8 cellular contexts compared by ENCODE assay signal in genomic region chr6:133923938-133924593, GRCh38. TPM values are rescaled to one million over a fixed set of nuclear protein-coding genes. Genes with fewer than 3 reads are reported as not detected.
DNase-seq lines count a peak whose midpoint lies in the region; ATAC-seq, FAIRE-seq and TF ChIP-seq lines count a peak whose summit lies in the region.

No MANE protein-coding gene starts in this region.

- no peak overlapping the region for H4K5ac ChIP-seq in H1 (ENCODE audit: insufficient read length, low read depth, low read length)
- no peak overlapping the region for H4K5ac ChIP-seq in mesendoderm (ENCODE audit: low read length)

- no peaks in the 10 kb centered on the region for H3K23me2 ChIP-seq in H1 (ENCODE audit: low read depth, low read length)

- no peak overlapping the region for H3K9ac ChIP-seq in H1 (replicated peaks in 1 of 4; ENCODE audit: extremely low read depth in 1 of 4, low read depth in 3 of 4, low read length in 3 of 4)
- no peak overlapping the region for H3K9ac ChIP-seq in mesendoderm (ENCODE audit: low read length)

- H3K4me2 ChIP-seq in H1 (ENCODE audit: insufficient read depth in 1 of 2, low read depth in 2 of 2, low read length in 2 of 2) = peak overlapping the region in 1 of 2 experiments; percentile 48; a peak in 2 of 4 replicates
- H3K4me2 ChIP-seq in mesendoderm (ENCODE audit: low read length) = no peak overlapping the region

- H2BK20ac ChIP-seq in H1 (ENCODE audit: low read length) = no peak overlapping the region

- no peaks in the 10 kb centered on the region for H3K36me3 ChIP-seq in CD8-positive, alpha-beta T cell (ENCODE audit: insufficient read depth, low read length)
- H3K36me3 ChIP-seq in H1 (ENCODE audit: control insufficient read depth in 2 of 4, insufficient read depth in 4 of 4, low read length in 3 of 4) (no peaks in the 10 kb centered on the region), mesendoderm (ENCODE audit: control insufficient read depth, insufficient read depth, low read length) (no peaks in the 10 kb centered on the region)

- CTCF ChIA-PET in CD8-positive, alpha-beta T cell (lab: Charles Lee) = interaction anchor here (0.6 to 11.1 kb wide), 60 partner anchors 8 to 1407 kb away, joined by 3 to 238 read pairs (median 6); partner anchors contain the start of genes SLC2A12 and TBPL1
- CTCF ChIA-PET in H1 (lab: Charles Lee; ENCODE audit: partially characterized antibody) = interaction anchor here (0.8 to 8.9 kb wide), 63 partner anchors 9 to 753 kb away, joined by 3 to 374 read pairs (median 6); partner anchors contain the start of gene TBPL1

- TF ChIP-seq CTCF in CD8-positive, alpha-beta T cell (IDR thresholded peaks at IDR 0.05) = peak; percentile 91
- peak in 2 of 3 experiments; percentile 77 to 83; a peak in 3 of 4 replicates for TF ChIP-seq CTCF in H1 (IDR thresholded peaks at IDR 0.05; ENCODE audit: control extremely low read depth in 1 of 3, insufficient read depth in 1 of 3, low read depth in 1 of 3, low read length in 3 of 3)

- no peaks in the 10 kb centered on the region for H3K79me2 ChIP-seq in H1 (ENCODE audit: control insufficient read depth in 1 of 2, insufficient read depth in 2 of 2, low read length in 2 of 2)
- no peaks in the 10 kb centered on the region for H3K79me2 ChIP-seq in mesendoderm (ENCODE audit: control insufficient read depth, insufficient read depth, low read length)

- H3K4me1 ChIP-seq in CD8-positive, alpha-beta T cell (ENCODE audit: insufficient read depth, low read length) = no peaks in the 10 kb centered on the region
- H3K4me1 ChIP-seq in H1 (replicated peaks in 1 of 4; ENCODE audit: control insufficient read depth in 3 of 4, insufficient read depth in 4 of 4, low read length in 3 of 4) = peaks cover 0 to 3% (median 0%) of the 10 kb centered on the region in 4 experiments; a peak in 1 of 7 replicates
- no peaks in the 10 kb centered on the region for H3K4me1 ChIP-seq in mesendoderm (ENCODE audit: control insufficient read depth, low read depth, low read length)

- H2BK12ac ChIP-seq in H1 (ENCODE audit: low read depth, low read length) = no peak overlapping the region

- H2BK120ac ChIP-seq in H1 (replicated peaks; ENCODE audit: low read depth, low read length) (no peak overlapping the region), mesendoderm (ENCODE audit: low read depth, low read length) (no peak overlapping the region)

- H2BK5ac ChIP-seq in H1 (ENCODE audit: low read depth, low read length) (no peak overlapping the region), mesendoderm (ENCODE audit: low read length) (no peak overlapping the region)

- DNase-seq in CD8-positive, alpha-beta T cell = peak; percentile 8 to 64 (median 44)
- DNase-seq in NCI-H69 (lab: John Stamatoyannopoulos, UW) (peak; percentile 89), H1 (ENCODE audit: low read depth in 1 of 2, low spot score in 2 of 2) (peak in 1 of 2 experiments; percentile 60), mesendoderm (peak; percentile 90)
- peak; percentile 46 for DNase-seq in activated CD4-positive, alpha-beta T cell treated with anti-CD3 and anti-CD28 coated beads, Interleukin-2, amount 50 U/mL, for 1 hour
- DNase-seq in stimulated activated effector memory CD8-positive, alpha-beta T cell treated with anti-CD3 and anti-CD28 coated beads, Interleukin-12 subunit alpha, Interleukin-12 subunit beta, amount 100 ng/mL, for 72 hours (ENCODE audit: low spot score in 2 of 2) = peak; percentile 22 to 57

- H3K4me3 Mint-ChIP-seq in CD8-positive, alpha-beta T cell = no peak overlapping the region
- H3K4me3 Mint-ChIP-seq in stimulated activated effector memory CD8-positive, alpha-beta T cell treated with anti-CD3 and anti-CD28 coated beads, Interleukin-12 subunit alpha, Interleukin-12 subunit beta, amount 100 ng/mL, for 72 hours = no peak overlapping the region

- H4K8ac ChIP-seq in H1 (ENCODE audit: extremely low read depth, insufficient read depth, low read length) = no peak overlapping the region
- H4K8ac ChIP-seq in mesendoderm (ENCODE audit: low read depth, low read length) = no peak overlapping the region

- H2AFZ ChIP-seq in H1 (ENCODE audit: low read length) = peak overlapping the region; percentile 71; the same call in 1 of the 2 replicates

- H3K27me3 ChIP-seq in CD8-positive, alpha-beta T cell (ENCODE audit: insufficient read depth, low read length) = no peaks in the 10 kb centered on the region
- H3K27me3 ChIP-seq in H1 (replicated peaks in 1 of 4; ENCODE audit: control insufficient read depth in 3 of 4, extremely low read depth in 1 of 4, insufficient read depth in 3 of 4, low read length in 3 of 4) = no peaks in the 10 kb centered on the region
- no peaks in the 10 kb centered on the region for H3K27me3 ChIP-seq in mesendoderm (ENCODE audit: insufficient read depth, low read length, poor library complexity)

- H3K4me1 Mint-ChIP-seq in CD8-positive, alpha-beta T cell (ENCODE audit: low read depth) = no peaks in the 10 kb centered on the region
- no peaks in the 10 kb centered on the region for H3K4me1 Mint-ChIP-seq in stimulated activated effector memory CD8-positive, alpha-beta T cell treated with anti-CD3 and anti-CD28 coated beads, Interleukin-12 subunit alpha, Interleukin-12 subunit beta, amount 100 ng/mL, for 72 hours

- H3K56ac ChIP-seq in H1 (replicated peaks; ENCODE audit: insufficient read length, low read depth, low read length) = no peak overlapping the region
- H3K56ac ChIP-seq in mesendoderm (ENCODE audit: low read length) = no peak overlapping the region

- 10% methylated on average over 6 of the region's 6 CpGs; no CpG with 5 or more reads in 1 of the 2 experiments for WGBS in H1 (ENCODE audit: extremely low coverage in 1 of 2, insufficient coverage in 1 of 2, insufficient read length in 1 of 2, insufficient replicate concordance in 2 of 2, low coverage in 1 of 2, low lambda C conversion rate in 2 of 2, missing lambda C conversion rate in 1 of 2), 2 experiments
- no CpG with 5 or more reads among the region's 6 CpGs for WGBS in mesendoderm (ENCODE audit: extremely low coverage, insufficient coverage, low lambda C conversion rate)

- peak; percentile 95 for FAIRE-seq in H1 (lab: Jason Lieb, UNC)

- POLR2A ChIA-PET in CD8-positive, alpha-beta T cell (lab: Charles Lee) = interaction anchor here (0.8 to 2.4 kb wide), 2 partner anchors 29 to 173 kb away, joined by 3 to 12 read pairs; partner anchors contain the start of gene TBPL1
- POLR2A ChIA-PET in H1 (lab: Charles Lee; ENCODE audit: partially characterized antibody) = interaction anchor here (0.6 to 2.1 kb wide), 3 partner anchors 10 to 891 kb away, joined by 3 to 11 read pairs (median 3); no protein-coding TSS in a partner anchor

- peak; percentile 96 for TF ChIP-seq RAD21 in H1 (IDR thresholded peaks at IDR 0.05 in 1 of 2, conservative IDR thresholded peaks at IDR 0.05 in 1 of 2; ENCODE audit: low read depth in 2 of 2, low read length in 2 of 2)

- no peak overlapping the region for H3K27ac Mint-ChIP-seq in CD8-positive, alpha-beta T cell
- H3K27ac Mint-ChIP-seq in stimulated activated effector memory CD8-positive, alpha-beta T cell treated with anti-CD3 and anti-CD28 coated beads, Interleukin-12 subunit alpha, Interleukin-12 subunit beta, amount 100 ng/mL, for 72 hours = no peak overlapping the region

- H2AK5ac ChIP-seq in H1 (ENCODE audit: low read depth, low read length) = no peak overlapping the region
- no peak overlapping the region for H2AK5ac ChIP-seq in mesendoderm (ENCODE audit: low read length)

- H4K20me1 ChIP-seq in H1 (replicated peaks in 1 of 2; ENCODE audit: control insufficient read depth in 1 of 2, insufficient read depth in 2 of 2, low read length in 2 of 2) = no peaks in the 10 kb centered on the region

- H3K9me3 Mint-ChIP-seq in CD8-positive, alpha-beta T cell = no peaks in the 10 kb centered on the region
- H3K9me3 Mint-ChIP-seq in stimulated activated effector memory CD8-positive, alpha-beta T cell treated with anti-CD3 and anti-CD28 coated beads, Interleukin-12 subunit alpha, Interleukin-12 subunit beta, amount 100 ng/mL, for 72 hours = no peaks in the 10 kb centered on the region

- no peak overlapping the region for H3K14ac ChIP-seq in H1 (ENCODE audit: insufficient read length)

- H3K79me1 ChIP-seq in H1 (ENCODE audit: low read depth, low read length) (no peaks in the 10 kb centered on the region), mesendoderm (ENCODE audit: low read length) (no peaks in the 10 kb centered on the region)

- no peak for TF ChIP-seq POLR2A in H1 (IDR thresholded peaks at IDR 0.05; ENCODE audit: control extremely low read depth in 1 of 2, low read depth in 2 of 2, low read length in 2 of 2)

- H3K23ac ChIP-seq in H1 (ENCODE audit: insufficient read length) = no peak overlapping the region
- H3K23ac ChIP-seq in mesendoderm (ENCODE audit: low read length) = no peak overlapping the region

- H3K9me3 ChIP-seq in CD8-positive, alpha-beta T cell (ENCODE audit: low read length) = no peaks in the 10 kb centered on the region
- H3K9me3 ChIP-seq in H1 (ENCODE audit: insufficient read depth in 2 of 2, low read depth in 1 of 2, low read length in 1 of 2) = no peaks in the 10 kb centered on the region

- peak; percentile 80 for ATAC-seq in CD8-positive, alpha-beta T cell
- ATAC-seq in GM19324 (IDR thresholded peaks at IDR 0.05; ENCODE audit: low FRiP score, unreplicated experiment) = peak; percentile 89
- ATAC-seq in HG03521 (IDR thresholded peaks at IDR 0.05; ENCODE audit: unreplicated experiment) = peak; percentile 77
- peak; percentile 83 for ATAC-seq in stimulated activated effector memory CD8-positive, alpha-beta T cell treated with anti-CD3 and anti-CD28 coated beads, Interleukin-12 subunit alpha, Interleukin-12 subunit beta, amount 100 ng/mL, for 72 hours

- no peaks in the 10 kb centered on the region for H3K36me3 Mint-ChIP-seq in CD8-positive, alpha-beta T cell
- no peaks in the 10 kb centered on the region for H3K36me3 Mint-ChIP-seq in stimulated activated effector memory CD8-positive, alpha-beta T cell treated with anti-CD3 and anti-CD28 coated beads, Interleukin-12 subunit alpha, Interleukin-12 subunit beta, amount 100 ng/mL, for 72 hours

- H4K91ac ChIP-seq in H1 (replicated peaks; ENCODE audit: insufficient read length, low read length) = no peak overlapping the region

- no peak overlapping the region for H3K27ac ChIP-seq in CD8-positive, alpha-beta T cell (ENCODE audit: low read depth, low read length)
- H3K27ac ChIP-seq in H1 (ENCODE audit: low read depth, low read length) (no peak overlapping the region), mesendoderm (ENCODE audit: low read depth, low read length) (no peak overlapping the region)

- TF ChIP-seq EP300 in H1 (IDR thresholded peaks at IDR 0.05; ENCODE audit: borderline replicate concordance in 1 of 2, low read depth in 2 of 2, low read length in 2 of 2) = no peak

- H3K4ac ChIP-seq in H1 (replicated peaks; ENCODE audit: insufficient read length, low read depth, low read length) (no peak overlapping the region), mesendoderm (ENCODE audit: low read depth, low read length) (no peak overlapping the region)

- no peak overlapping the region for H3K4me3 ChIP-seq in CD8-positive, alpha-beta T cell (ENCODE audit: low read depth, low read length)
- H3K4me3 ChIP-seq in H1 (ENCODE audit: extremely low read depth in 1 of 4, insufficient read depth in 2 of 4, low read depth in 3 of 4, low read length in 4 of 4) (peak overlapping the region in 1 of 4 experiments; percentile 27; a peak in 1 of 8 replicates), mesendoderm (ENCODE audit: low read length) (no peak overlapping the region)

- no peak overlapping the region for H2BK15ac ChIP-seq in H1 (ENCODE audit: low read length)
- H2BK15ac ChIP-seq in mesendoderm (replicated peaks; ENCODE audit: low read depth) = no peak overlapping the region

- H3K18ac ChIP-seq in H1 (ENCODE audit: extremely low read depth, low read length) = no peak overlapping the region
- H3K18ac ChIP-seq in mesendoderm (ENCODE audit: low read length) = no peak overlapping the region

- peaks cover 22% of the 10 kb centered on the region for H3K27me3 Mint-ChIP-seq in CD8-positive, alpha-beta T cell (ENCODE audit: low read depth)

- intact Hi-C loops in CD8-positive, alpha-beta T cell (cut with DNase I, micrococcal nuclease) = loop anchor here (1.0 to 10.0 kb wide), 8 partner anchors 28 to 1397 kb away; no protein-coding TSS in a partner anchor

RNA-seq across cellular contexts. Expression of gene TBPL1, which starts 29.0 kb away (rescaled TPM):
- total RNA-seq in CD8-positive, alpha-beta T cell = 10 to 100 TPM; 47.8 to 48.7 TPM
- total RNA-seq in H1 (2021; fragmentation: NEBNext Ultra II Directional; extraction: Animal tissue kit (Norgen Biotek cat#: 25700)) = 66.3 and 67.0 TPM in 2 replicates
- polyA plus RNA-seq in H1 (2011; rRNA removed) = 19.5 and 32.5 TPM in 2 replicates
- 44.7 TPM for polyA plus RNA-seq in H1 (2011; cell fraction: cytosol; rRNA removed)
- polyA plus RNA-seq in H1 (2011; cell fraction: nucleus; rRNA removed) = 39.2 TPM
- 35.6 to 61.1 TPM (median 49.4 TPM) in 4 replicates for polyA plus RNA-seq in H1 (2012, experiment 1 of 2)
- 21.8 TPM for polyA plus RNA-seq in H1 (2012, experiment 2 of 2)
- 69.9 TPM for polyA plus RNA-seq in H1 (2013, experiment 1 of 2)
- polyA plus RNA-seq in H1 (2013, experiment 2 of 2) = 75.1 TPM
- polyA minus RNA-seq in H1 (2011; rRNA and poly(A)+ RNA removed) = 16.6 and 28.6 TPM in 2 replicates
- polyA minus RNA-seq in H1 (2011; cell fraction: cytosol; rRNA and poly(A)+ RNA removed) = 39.0 TPM
- 19.7 TPM for polyA minus RNA-seq in H1 (2011; cell fraction: nucleus; rRNA and poly(A)+ RNA removed)
- polyA plus RNA-seq in mesendoderm (2013, experiment 1 of 2) = 92.5 TPM
- 90.4 TPM for polyA plus RNA-seq in mesendoderm (2013, experiment 2 of 2)

RNA-seq across cellular contexts. Expression of gene TCF21, which starts 35.2 kb away (rescaled TPM):
- not detected for total RNA-seq in CD8-positive, alpha-beta T cell
- 0.09 TPM in 1 of 2 replicates, not detected in the other for total RNA-seq in H1 (2021; fragmentation: NEBNext Ultra II Directional; extraction: Animal tissue kit (Norgen Biotek cat#: 25700))
- 0.05 and 0.06 TPM in 2 replicates for polyA plus RNA-seq in H1 (2011; rRNA removed)
- polyA plus RNA-seq in H1 (2011; cell fraction: cytosol; rRNA removed) = 0.09 TPM
- polyA plus RNA-seq in H1 (2011; cell fraction: nucleus; rRNA removed) = 0.04 TPM
- polyA plus RNA-seq in H1 (2012, experiment 1 of 2) = 0.05 to 0.09 TPM (median 0.08 TPM) in 3 of 4 replicates, not detected in the other
- 0.10 TPM for polyA plus RNA-seq in H1 (2012, experiment 2 of 2)
- polyA plus RNA-seq in H1 (2013, experiment 1 of 2) = 0.06 TPM
- polyA plus RNA-seq in H1 (2013, experiment 2 of 2) = 0.06 TPM
- polyA minus RNA-seq in H1 (2011; rRNA and poly(A)+ RNA removed) = 0.05 and 0.13 TPM in 2 replicates
- not detected for polyA minus RNA-seq in H1 (2011; cell fraction: cytosol; rRNA and poly(A)+ RNA removed)
- polyA minus RNA-seq in H1 (2011; cell fraction: nucleus; rRNA and poly(A)+ RNA removed) = not detected
- 0.06 TPM for polyA plus RNA-seq in mesendoderm (2013, experiment 1 of 2)
- polyA plus RNA-seq in mesendoderm (2013, experiment 2 of 2) = 0.07 TPM
